In genomic region chr19:42683917-42684513, GRCh38 we compare ENCODE assay signal across 9 cellular contexts. TPM values are rescaled to one million over a fixed set of nuclear protein-coding genes. Genes with fewer than 3 reads are reported as not detected.
A peak's percentile ranks its signal among the peaks of the same experiment; 100 is the strongest.
DNase-seq lines count a peak whose midpoint lies in the region; TF ChIP-seq lines count a peak whose summit lies in the region.
"Had no signal": no experiment of that assay in that cellular context is flagged by ENCODE, and none has a peak within 500 bp of the region (broad histone marks: within the 10 kb centered on the region; RNA-seq: fewer than 3 reads in every experiment).

No MANE protein-coding gene starts in this region.

- H3K4ac ChIP-seq in trophoblast cell (ENCODE audit: low read depth, low read length): no peak overlapping the region

- WGBS in trophoblast cell (ENCODE audit: extremely low coverage, insufficient coverage, insufficient read length): no CpG with 5 or more reads among the region's 2 CpGs

- no peak overlapping the region for H2AK5ac ChIP-seq in trophoblast cell (ENCODE audit: low read length)

- H3K9ac ChIP-seq in Loucy (ENCODE audit: low read depth, low read length, poor library complexity, severe bottlenecking) (no peak overlapping the region), trophoblast cell (ENCODE audit: low read length) (no peak overlapping the region)

- H3K18ac ChIP-seq in trophoblast cell (ENCODE audit: low read length): no peak overlapping the region

- H3K79me1 ChIP-seq in trophoblast cell (ENCODE audit: low read length): no peaks in the 10 kb centered on the region

- H4K8ac ChIP-seq in trophoblast cell (ENCODE audit: low read depth, low read length): no peak overlapping the region

- DNase-seq in activated CD4-positive, alpha-beta memory T cell treated with anti-CD3 and anti-CD28 coated beads, Interleukin-2, amount 10 ng/mL, durations not matched to agents 7 days and 5 days: peak; percentile 23
- no peak for DNase-seq in activated CD4-positive, alpha-beta memory T cell treated with anti-CD3 and anti-CD28 coated beads for 36 hours
- DNase-seq in dermis microvascular lymphatic vessel endothelial cell (ENCODE audit: low read depth in 2 of 2): peak; percentile 16 to 44
- peak; percentile 32 to 81 for DNase-seq in trophoblast cell
- DNase-seq in SHP77 treated with DMSO at 0.1 percent for 48 hours (lab: John Stamatoyannopoulos, UW): no peak
- no peak for DNase-seq in GM19240 (ENCODE audit: insufficient read length, low spot score)
- DNase-seq in DMS153 treated with DMSO at 0.1 percent for 48 hours (lab: John Stamatoyannopoulos, UW; ENCODE audit: unreplicated experiment): no peak

- H2AFZ ChIP-seq in Loucy (ENCODE audit: low read length): no peak overlapping the region
- H2AFZ ChIP-seq in trophoblast cell (ENCODE audit: insufficient read depth, low read length, poor library complexity): no peak overlapping the region

- POLR2A ChIA-PET in activated CD4-positive, alpha-beta memory T cell treated with anti-CD3 and anti-CD28 coated beads, Interleukin-2, amount 10 ng/mL, durations not matched to agents 7 days and 5 days (lab: Charles Lee): no interaction called here
- POLR2A ChIA-PET in activated CD4-positive, alpha-beta memory T cell treated with anti-CD3 and anti-CD28 coated beads for 36 hours (lab: Charles Lee): interaction anchor here (0.6 kb wide), 1 partner anchor 16 kb away, joined by 5 read pairs; no protein-coding TSS in a partner anchor

- H3K4me3 ChIP-seq in Loucy (ENCODE audit: low read length, poor library complexity, severe bottlenecking) (no peak overlapping the region), trophoblast cell (ENCODE audit: low read depth, low read length) (no peak overlapping the region)

- peaks cover 4% of the 10 kb centered on the region; the same call in 1 of the 2 replicates for H3K9me3 ChIP-seq in Loucy (ENCODE audit: insufficient read depth, low read depth, low read length)
- H3K9me3 ChIP-seq in trophoblast cell (ENCODE audit: insufficient read depth, low read depth, low read length): peaks cover 10% of the 10 kb centered on the region

- intact Hi-C loops in activated CD4-positive, alpha-beta memory T cell treated with anti-CD3 and anti-CD28 coated beads for 36 hours (cut with micrococcal nuclease): no loop called here

- no peaks in the 10 kb centered on the region for H3K9me2 ChIP-seq in Loucy (replicated peaks; ENCODE audit: low read depth, low read length)

- H4K12ac ChIP-seq in trophoblast cell (ENCODE audit: low read depth, low read length): no peak overlapping the region

- H3K4me1 Mint-ChIP-seq in activated CD4-positive, alpha-beta memory T cell treated with anti-CD3 and anti-CD28 coated beads, Interleukin-2, amount 10 ng/mL, durations not matched to agents 7 days and 5 days: no peaks in the 10 kb centered on the region
- no peaks in the 10 kb centered on the region for H3K4me1 Mint-ChIP-seq in activated CD4-positive, alpha-beta memory T cell treated with anti-CD3 and anti-CD28 coated beads for 36 hours (ENCODE audit: low read depth)

- H3K36me3 ChIP-seq in Loucy (ENCODE audit: insufficient read depth, low read length): no peaks in the 10 kb centered on the region
- H3K36me3 ChIP-seq in trophoblast cell (ENCODE audit: control insufficient read depth in 1 of 2, insufficient read depth in 2 of 2, low read length in 2 of 2): no peaks in the 10 kb centered on the region

- peaks cover 24% of the 10 kb centered on the region for H3K9me3 Mint-ChIP-seq in activated CD4-positive, alpha-beta memory T cell treated with anti-CD3 and anti-CD28 coated beads, Interleukin-2, amount 10 ng/mL, durations not matched to agents 7 days and 5 days
- H3K9me3 Mint-ChIP-seq in activated CD4-positive, alpha-beta memory T cell treated with anti-CD3 and anti-CD28 coated beads for 36 hours: peaks cover 37% of the 10 kb centered on the region

- no peaks in the 10 kb centered on the region for H3K27me3 Mint-ChIP-seq in activated CD4-positive, alpha-beta memory T cell treated with anti-CD3 and anti-CD28 coated beads, Interleukin-2, amount 10 ng/mL, durations not matched to agents 7 days and 5 days
- peaks cover 3% of the 10 kb centered on the region for H3K27me3 Mint-ChIP-seq in activated CD4-positive, alpha-beta memory T cell treated with anti-CD3 and anti-CD28 coated beads for 36 hours

- H4K91ac ChIP-seq in trophoblast cell (ENCODE audit: low read depth, low read length): no peak overlapping the region

- H3K36me3 Mint-ChIP-seq in activated CD4-positive, alpha-beta memory T cell treated with anti-CD3 and anti-CD28 coated beads, Interleukin-2, amount 10 ng/mL, durations not matched to agents 7 days and 5 days (ENCODE audit: low read depth): no peaks in the 10 kb centered on the region
- H3K36me3 Mint-ChIP-seq in activated CD4-positive, alpha-beta memory T cell treated with anti-CD3 and anti-CD28 coated beads for 36 hours: peaks cover 5% of the 10 kb centered on the region

- no peak overlapping the region for H3K4me3 Mint-ChIP-seq in activated CD4-positive, alpha-beta memory T cell treated with anti-CD3 and anti-CD28 coated beads, Interleukin-2, amount 10 ng/mL, durations not matched to agents 7 days and 5 days
- H3K4me3 Mint-ChIP-seq in activated CD4-positive, alpha-beta memory T cell treated with anti-CD3 and anti-CD28 coated beads for 36 hours: no peak overlapping the region

- H3K27me3 ChIP-seq in Loucy (ENCODE audit: insufficient read depth, low read length, poor library complexity, severe bottlenecking) (no peaks in the 10 kb centered on the region), trophoblast cell (ENCODE audit: insufficient read depth, low read length) (no peaks in the 10 kb centered on the region)

- CTCF ChIA-PET in activated CD4-positive, alpha-beta memory T cell treated with anti-CD3 and anti-CD28 coated beads, Interleukin-2, amount 10 ng/mL, durations not matched to agents 7 days and 5 days (lab: Charles Lee): interaction anchor here (0.9 to 1.5 kb wide), 4 partner anchors 9 to 49 kb away, joined by 3 to 6 read pairs (median 4); no protein-coding TSS in a partner anchor
- CTCF ChIA-PET in activated CD4-positive, alpha-beta memory T cell treated with anti-CD3 and anti-CD28 coated beads for 36 hours (lab: Charles Lee): interaction anchor here (0.7 to 1.6 kb wide), 15 partner anchors 8 to 821 kb away, joined by 3 to 7 read pairs (median 4); partner anchors contain the start of gene PHLDB3

- H3K4me1 ChIP-seq in Loucy (ENCODE audit: insufficient read depth, low read length, poor library complexity, severe bottlenecking) (no peaks in the 10 kb centered on the region), trophoblast cell (ENCODE audit: control insufficient read depth in 1 of 2, insufficient read depth in 2 of 2, low read length in 2 of 2) (no peaks in the 10 kb centered on the region)

- H4K20me1 ChIP-seq in Loucy (ENCODE audit: insufficient read depth, low read length, poor library complexity, severe bottlenecking): no peaks in the 10 kb centered on the region

- TF ChIP-seq CTCF in Loucy (conservative IDR thresholded peaks at IDR 0.05; ENCODE audit: low read length): peak; percentile 77

- H2BK5ac ChIP-seq in trophoblast cell (ENCODE audit: low read depth, low read length, poor library complexity): no peak overlapping the region

- H3K27ac ChIP-seq in trophoblast cell (ENCODE audit: low read depth, low read length): no peak overlapping the region

- H3K79me2 ChIP-seq in Loucy (ENCODE audit: insufficient read depth, low read length) (no peaks in the 10 kb centered on the region), trophoblast cell (ENCODE audit: control insufficient read depth, insufficient read depth, low read length, poor library complexity) (no peaks in the 10 kb centered on the region)

- no peak overlapping the region for H3K14ac ChIP-seq in trophoblast cell (ENCODE audit: low read length)

- no peak overlapping the region for H3K23ac ChIP-seq in trophoblast cell (ENCODE audit: low read length)

- H3K4me2 ChIP-seq in Loucy (ENCODE audit: low read depth, low read length, poor library complexity, severe bottlenecking) (no peak overlapping the region), trophoblast cell (ENCODE audit: low read length) (no peak overlapping the region)

- no peak overlapping the region for H2BK120ac ChIP-seq in trophoblast cell (ENCODE audit: insufficient read depth, low read length, poor library complexity)

- H3K27ac Mint-ChIP-seq in activated CD4-positive, alpha-beta memory T cell treated with anti-CD3 and anti-CD28 coated beads, Interleukin-2, amount 10 ng/mL, durations not matched to agents 7 days and 5 days: no peak overlapping the region
- no peak overlapping the region for H3K27ac Mint-ChIP-seq in activated CD4-positive, alpha-beta memory T cell treated with anti-CD3 and anti-CD28 coated beads for 36 hours
- H3K27ac Mint-ChIP-seq: activated naive CD4-positive, alpha-beta T cell treated with anti-CD3 and anti-CD28 coated beads, Interleukin-2, amount 50 U/mL, for 72 hours had no signal

- H2BK12ac ChIP-seq in trophoblast cell (ENCODE audit: low read length): no peak overlapping the region

- no peaks in the 10 kb centered on the region for H3F3A ChIP-seq in Loucy (ENCODE audit: low read depth)

RNA-seq across cellular contexts. Expression of gene PSG3, which starts 56.3 kb away (rescaled TPM):
- total RNA-seq in activated CD4-positive, alpha-beta memory T cell treated with anti-CD3 and anti-CD28 coated beads, Interleukin-2, amount 10 ng/mL, durations not matched to agents 7 days and 5 days: not detected
- total RNA-seq in activated CD4-positive, alpha-beta memory T cell treated with anti-CD3 and anti-CD28 coated beads for 36 hours: not detected
- total RNA-seq in dermis microvascular lymphatic vessel endothelial cell: under 0.01 and 0.13 TPM in 2 replicates
- polyA plus RNA-seq in trophoblast cell (2013): not detected in 2 replicates

Comparison
In these comparisons a context has a peak if more than half of its experiments do, and no peak if none do; other contexts are left out.
1. DNase-seq: peak in activated CD4-positive, alpha-beta memory T cell treated with anti-CD3 and anti-CD28 coated beads, Interleukin-2, amount 10 ng/mL, durations not matched to agents 7 days and 5 days (single experiment), dermis microvascular lymphatic vessel endothelial cell (2 of 2) and trophoblast cell (2 of 2); none in activated CD4-positive, alpha-beta memory T cell treated with anti-CD3 and anti-CD28 coated beads for 36 hours (single experiment), SHP77 treated with DMSO at 0.1 percent for 48 hours (single experiment), GM19240 (single experiment) and DMS153 treated with DMSO at 0.1 percent for 48 hours (single experiment).